In genomic region chr16:4538386-4539235, GRCh38 we compare ENCODE assay signal across 8 cellular contexts.
DNase-seq lines count a peak whose midpoint lies in the region; ATAC-seq and FAIRE-seq lines count a peak whose summit lies in the region.

Gene CDIP1 (minus strand): TSS chr16:4538773. CDS start chr16:4514130, 24,643 bp downstream.

- FAIRE-seq in A204.1 (lab: Jason Lieb, UNC) (peak; percentile 68), islet of Langerhans (lab: Jason Lieb, UNC) (peak; percentile 78)

- ATAC-seq in GM18867 (IDR thresholded peaks at IDR 0.05; ENCODE audit: unreplicated experiment), result peak; percentile 78
- peak; percentile 63 for ATAC-seq in HG03139 (IDR thresholded peaks at IDR 0.05; ENCODE audit: unreplicated experiment)

- DNase-seq in NCI-H345 (lab: John Stamatoyannopoulos, UW) (peak; percentile 97), cerebellar nuclear complex (lab: John Stamatoyannopoulos, UW) (peak; percentile 49 to 83)
- peak; percentile 92 for DNase-seq in activated CD4-positive, alpha-beta T cell treated with anti-CD3 and anti-CD28 coated beads for 1 hour
- DNase-seq in stimulated activated CD4-positive, alpha-beta T cell treated with anti-CD3 and anti-CD28 coated beads, Interleukin-12 subunit alpha, Interleukin-12 subunit beta, amount 100 ng/mL, for 24 hours (ENCODE audit: low read depth in 2 of 2), result peak; percentile 93 to 97

Comparison
In these comparisons a context has a peak if more than half of its experiments do, and no peak if none do; other contexts are left out.
1. Peak in every context shown above with its lines: DNase-seq and ATAC-seq.